Comparison of ENCODE assay signal across 28 cellular contexts in genomic region chr17:43902190-43902589, GRCh38. TPM values are rescaled to one million over a fixed set of nuclear protein-coding genes. Genes with fewer than 3 reads are reported as not detected.
DNase-seq lines count a peak whose midpoint lies in the region; ATAC-seq and TF ChIP-seq lines count a peak whose summit lies in the region.
"Had no signal": no experiment of that assay in that cellular context is flagged by ENCODE, and none has a peak within 500 bp of the region (broad histone marks: within the 10 kb centered on the region; RNA-seq: fewer than 3 reads in every experiment).

No MANE protein-coding gene starts in this region.

- no peak overlapping the region for H3K14ac ChIP-seq in H9 (ENCODE audit: insufficient read depth, low read length)

- H4K20me1 ChIP-seq in H9 (ENCODE audit: control insufficient read depth, insufficient read depth, insufficient read length) = no peaks in the 10 kb centered on the region

- H3K79me2 ChIP-seq in H9 (ENCODE audit: insufficient read depth, low read length) = 0 out of 2 replicates have a peak, but pooled peaks cover 2% of the 10 kb centered on the region

- ATAC-seq in HG02885 (IDR thresholded peaks at IDR 0.05; ENCODE audit: poor library complexity, unreplicated experiment) = no peak
- ATAC-seq: GM12878, Right ventricle myocardium inferior, SK-N-SH treated with all-trans-retinoic acid at 6 μM for 48 hours had no signal

- H3K4me1 ChIP-seq in H9 (ENCODE audit: insufficient read depth, low read length) = peaks cover 3% of the 10 kb centered on the region; the same call in 1 of the 2 replicates

- H3K18ac ChIP-seq in H9 (ENCODE audit: insufficient read length, low read depth, low read length) = no peak overlapping the region

- WGBS in H9 (ENCODE audit: extremely low coverage, insufficient read length, low lambda C conversion rate) = no CpG with 5 or more reads among the region's 6 CpGs

- H3K9me3 ChIP-seq in H9 (ENCODE audit: control insufficient read depth, low read depth, low read length) = no peaks in the 10 kb centered on the region
- H3K9me3 ChIP-seq: A549, SJCRH30 had no signal

- intact Hi-C loops in activated T-helper 2 cell treated with anti-CD3 and anti-CD28 coated beads, Interferon-gamma antibody, Interleukin-2, Interleukin-4, amounts not matched to agents 10 μg/mL and 5 μg/mL and 100 μg/mL, durations not matched to agents 14 hours and 24 hours and 36 hours (cut with micrococcal nuclease) = no loop called here

- H2AFZ ChIP-seq in H9 (ENCODE audit: low read length) = no peak overlapping the region
- H2AFZ ChIP-seq: PC-9 had no signal

- H3K27ac Mint-ChIP-seq in brain = peak overlapping the region in 2 of 5 experiments; percentile 95
- H3K27ac Mint-ChIP-seq in activated T-helper 2 cell treated with anti-CD3 and anti-CD28 coated beads, Interferon-gamma antibody, Interleukin-2, Interleukin-4, amounts not matched to agents 10 μg/mL and 5 μg/mL and 100 μg/mL, durations not matched to agents 14 hours and 24 hours and 36 hours = no peak overlapping the region
- no peak overlapping the region for H3K27ac Mint-ChIP-seq in H9
- H3K27ac Mint-ChIP-seq: IgD-negative memory B cell had no signal

- H3K23ac ChIP-seq in H9 (ENCODE audit: insufficient read length, low read depth, low read length) = no peak overlapping the region

- H2BK12ac ChIP-seq in H9 (ENCODE audit: insufficient read length, low read depth, low read length) = no peak overlapping the region

- no peaks in the 10 kb centered on the region for H3K9me3 Mint-ChIP-seq in brain
- H3K9me3 Mint-ChIP-seq in activated T-helper 2 cell treated with anti-CD3 and anti-CD28 coated beads, Interferon-gamma antibody, Interleukin-2, Interleukin-4, amounts not matched to agents 10 μg/mL and 5 μg/mL and 100 μg/mL, durations not matched to agents 14 hours and 24 hours and 36 hours = no peaks in the 10 kb centered on the region
- no peaks in the 10 kb centered on the region for H3K9me3 Mint-ChIP-seq in H9
- H3K9me3 Mint-ChIP-seq: HFFc6, IgD-negative memory B cell had no signal

- no peak overlapping the region for H2BK5ac ChIP-seq in H9 (ENCODE audit: insufficient read length, low read length)

- H4K8ac ChIP-seq in H9 (replicated peaks; ENCODE audit: insufficient read length, low read depth, low read length) = no peak overlapping the region

- TF ChIP-seq CTCF in brain (conservative IDR thresholded peaks at IDR 0.05) (no peak), H9 (conservative IDR thresholded peaks at IDR 0.05) (no peak)

- peak; percentile 58 for DNase-seq in NCI-H2227 treated with DMSO at 0.1 percent for 48 hours (lab: John Stamatoyannopoulos, UW)
- peak; percentile 50 for DNase-seq in left kidney (ENCODE audit: low read depth, low spot score)
- DNase-seq in amygdala (lab: John Stamatoyannopoulos, UW) = no peak
- no peak for DNase-seq in activated T-helper 2 cell treated with anti-CD3 and anti-CD28 coated beads, Interferon-gamma antibody, Interleukin-2, Interleukin-4, amounts not matched to agents 10 μg/mL and 5 μg/mL and 100 μg/mL, durations not matched to agents 14 hours and 24 hours and 36 hours (ENCODE audit: low spot score)
- DNase-seq in H9 = no peak
- DNase-seq: C1 segment of cervical spinal cord, COR-L47, GDM1, HFFc6, MM.1S, NCI-H1694, NCI-H2081, NCI-H510A treated with DMSO at 0.1 percent for 48 hours, NCI-H774, PC-9 had no signal

- no peak overlapping the region for H2AK5ac ChIP-seq in H9 (ENCODE audit: insufficient read length, low read length)

- H3K4ac ChIP-seq in H9 (ENCODE audit: low read depth, low read length) = no peak overlapping the region

- H3K36me3 Mint-ChIP-seq in brain = peaks cover 16% of the 10 kb centered on the region
- H3K36me3 Mint-ChIP-seq in activated T-helper 2 cell treated with anti-CD3 and anti-CD28 coated beads, Interferon-gamma antibody, Interleukin-2, Interleukin-4, amounts not matched to agents 10 μg/mL and 5 μg/mL and 100 μg/mL, durations not matched to agents 14 hours and 24 hours and 36 hours (ENCODE audit: low read depth) = no peaks in the 10 kb centered on the region
- H3K36me3 Mint-ChIP-seq in H9 (ENCODE audit: insufficient read depth in 1 of 3, low read depth in 3 of 3) = peaks cover 6 to 7% (median 7%) of the 10 kb centered on the region in 3 experiments; a peak in 5 of 7 replicates
- H3K36me3 Mint-ChIP-seq: IgD-negative memory B cell had no signal

- no peak overlapping the region for H4K5ac ChIP-seq in H9 (ENCODE audit: insufficient read length, low read depth, low read length)

- no peak overlapping the region for H3K56ac ChIP-seq in H9 (ENCODE audit: insufficient read length, low read depth, low read length)

- peaks cover 72% of the 10 kb centered on the region for H3K4me1 Mint-ChIP-seq in brain
- H3K4me1 Mint-ChIP-seq in activated T-helper 2 cell treated with anti-CD3 and anti-CD28 coated beads, Interferon-gamma antibody, Interleukin-2, Interleukin-4, amounts not matched to agents 10 μg/mL and 5 μg/mL and 100 μg/mL, durations not matched to agents 14 hours and 24 hours and 36 hours (ENCODE audit: low read depth) = peaks cover 7% of the 10 kb centered on the region
- peaks cover 46 to 65% of the 10 kb centered on the region in 2 experiments for H3K4me1 Mint-ChIP-seq in H9

- H3K79me1 ChIP-seq in H9 (ENCODE audit: insufficient read depth, low read depth, low read length, poor library complexity, severe bottlenecking) = no peaks in the 10 kb centered on the region

- no peak overlapping the region for H2BK15ac ChIP-seq in H9 (ENCODE audit: low read depth, low read length)

- H2BK120ac ChIP-seq in H9 (ENCODE audit: low read depth, low read length, poor library complexity, severe bottlenecking) = no peak overlapping the region

- no peak overlapping the region for H4K91ac ChIP-seq in H9 (ENCODE audit: insufficient read length, low read depth, low read length)

- no peak overlapping the region for H3K27ac ChIP-seq in H9 (ENCODE audit: insufficient read length, low read depth, low read length)
- H3K27ac ChIP-seq: A549, HL-60, KMS-11, PC-9, SJCRH30 had no signal

- H3K23me2 ChIP-seq in H9 (ENCODE audit: insufficient read length, low read depth, low read length, poor library complexity, severe bottlenecking) = peaks cover 32% of the 10 kb centered on the region

- H3K9ac ChIP-seq in H9 (ENCODE audit: extremely low read depth, insufficient read length, low read length) = no peak overlapping the region
- H3K9ac ChIP-seq: KMS-11 had no signal

- H3T11ph ChIP-seq in H9 (ENCODE audit: low read length) = no peak overlapping the region

- H3K4me3 Mint-ChIP-seq in brain (peak overlapping the region in 4 of 5 experiments; percentile 86 to 89 (median 88)), H9 (no peak overlapping the region)
- H3K4me3 Mint-ChIP-seq in activated T-helper 2 cell treated with anti-CD3 and anti-CD28 coated beads, Interferon-gamma antibody, Interleukin-2, Interleukin-4, amounts not matched to agents 10 μg/mL and 5 μg/mL and 100 μg/mL, durations not matched to agents 14 hours and 24 hours and 36 hours (ENCODE audit: low read depth) = no peak overlapping the region
- H3K4me3 Mint-ChIP-seq: HFFc6, IgD-negative memory B cell had no signal

- H3K4me2 ChIP-seq in H9 (ENCODE audit: insufficient read depth, insufficient read length, low read length) = no peak overlapping the region
- H3K4me2 ChIP-seq: KMS-11, PC-9 had no signal

- no peaks in the 10 kb centered on the region for H3K27me3 ChIP-seq in H9 (ENCODE audit: insufficient read depth, low read length)
- H3K27me3 ChIP-seq: SJCRH30 had no signal

- H3K27me3 Mint-ChIP-seq in brain = peaks cover 7% of the 10 kb centered on the region
- peaks cover 42% of the 10 kb centered on the region for H3K27me3 Mint-ChIP-seq in activated T-helper 2 cell treated with anti-CD3 and anti-CD28 coated beads, Interferon-gamma antibody, Interleukin-2, Interleukin-4, amounts not matched to agents 10 μg/mL and 5 μg/mL and 100 μg/mL, durations not matched to agents 14 hours and 24 hours and 36 hours (ENCODE audit: low read depth)
- H3K27me3 Mint-ChIP-seq in H9 (ENCODE audit: low read depth) = peaks cover 63% of the 10 kb centered on the region

- H2BK20ac ChIP-seq in H9 (ENCODE audit: low read depth, low read length, poor library complexity, severe bottlenecking) = no peak overlapping the region

RNA-seq across cellular contexts. Expression of gene MPP2, which starts 5.1 kb away (rescaled TPM):
- polyA plus RNA-seq in brain (ENCODE audit: insufficient read depth, low read depth, low replicate concordance) = 27.6 TPM
- 1.2 and 1.4 TPM in 2 replicates for total RNA-seq in activated T-helper 2 cell treated with anti-CD3 and anti-CD28 coated beads, Interferon-gamma antibody, Interleukin-2, Interleukin-4, amounts not matched to agents 10 μg/mL and 5 μg/mL and 100 μg/mL, durations not matched to agents 14 hours and 24 hours and 36 hours
- total RNA-seq in H9 (2021) = 16.3 and 17.9 TPM in 2 replicates

RNA-seq across cellular contexts. Expression of gene PPY, which starts 40.1 kb away (rescaled TPM):
- not detected for polyA plus RNA-seq in brain (ENCODE audit: insufficient read depth, low read depth, low replicate concordance)
- not detected in 2 replicates for total RNA-seq in activated T-helper 2 cell treated with anti-CD3 and anti-CD28 coated beads, Interferon-gamma antibody, Interleukin-2, Interleukin-4, amounts not matched to agents 10 μg/mL and 5 μg/mL and 100 μg/mL, durations not matched to agents 14 hours and 24 hours and 36 hours
- total RNA-seq in H9 (2021) = 0.59 TPM in 1 of 2 replicates, not detected in the other
- total RNA-seq: CD4-positive, alpha-beta memory T cell; Daoy; GM12878; HFFc6; PC-9; Right ventricle myocardium inferior; RPMI7951; SJCRH30 had no signal
- polyA plus RNA-seq: A549; CD4-positive, alpha-beta memory T cell; IgD-negative memory B cell had no signal

RNA-seq across cellular contexts. Expression of gene PYY, which starts 51.5 kb away (rescaled TPM):
- polyA plus RNA-seq in brain (ENCODE audit: insufficient read depth, low read depth, low replicate concordance) = not detected
- 0.18 TPM in 1 of 2 replicates, not detected in the other for total RNA-seq in activated T-helper 2 cell treated with anti-CD3 and anti-CD28 coated beads, Interferon-gamma antibody, Interleukin-2, Interleukin-4, amounts not matched to agents 10 μg/mL and 5 μg/mL and 100 μg/mL, durations not matched to agents 14 hours and 24 hours and 36 hours
- total RNA-seq in H9 (2021) = 1.7 and 2.0 TPM in 2 replicates
- total RNA-seq: CD4-positive, alpha-beta memory T cell; Daoy; GM12878; PC-9; Right ventricle myocardium inferior; RPMI7951; SJCRH30 had no signal
- polyA plus RNA-seq: A549; CD4-positive, alpha-beta memory T cell; IgD-negative memory B cell had no signal

RNA-seq across cellular contexts. Expression of gene CD300LG, which starts 55.2 kb away (rescaled TPM):
- not detected for polyA plus RNA-seq in brain (ENCODE audit: insufficient read depth, low read depth, low replicate concordance)
- not detected in 2 replicates for total RNA-seq in activated T-helper 2 cell treated with anti-CD3 and anti-CD28 coated beads, Interferon-gamma antibody, Interleukin-2, Interleukin-4, amounts not matched to agents 10 μg/mL and 5 μg/mL and 100 μg/mL, durations not matched to agents 14 hours and 24 hours and 36 hours
- not detected in 2 replicates for total RNA-seq in H9 (2021)
- total RNA-seq: CD4-positive, alpha-beta memory T cell; GM12878; HFFc6; PC-9; RPMI7951; SJCRH30 had no signal
- polyA plus RNA-seq: A549; CD4-positive, alpha-beta memory T cell; GM12878; IgD-negative memory B cell had no signal

Comparison
In these comparisons a context has a peak if more than half of its experiments do, and no peak if none do; other contexts are left out.
1. DNase-seq: peak in NCI-H2227 treated with DMSO at 0.1 percent for 48 hours (single experiment) and left kidney (single experiment); none in amygdala (0 of 56), activated T-helper 2 cell treated with anti-CD3 and anti-CD28 coated beads, Interferon-gamma antibody, Interleukin-2, Interleukin-4, amounts not matched to agents 10 μg/mL and 5 μg/mL and 100 μg/mL, durations not matched to agents 14 hours and 24 hours and 36 hours (single experiment) and H9 (single experiment).
2. H3K4me3 Mint-ChIP-seq: peak in brain (4 of 5); none in activated T-helper 2 cell treated with anti-CD3 and anti-CD28 coated beads, Interferon-gamma antibody, Interleukin-2, Interleukin-4, amounts not matched to agents 10 μg/mL and 5 μg/mL and 100 μg/mL, durations not matched to agents 14 hours and 24 hours and 36 hours (single experiment) and H9 (0 of 2).